ENCODE assay signal across 18 cellular contexts in genomic region chr2:58803192-58803591, GRCh38.
DNase-seq lines count a peak whose midpoint lies in the region; ATAC-seq and TF ChIP-seq lines count a peak whose summit lies in the region.
"Had no signal": no experiment of that assay in that cellular context is flagged by ENCODE, and none has a peak within 500 bp of the region (broad histone marks: within the 10 kb centered on the region; RNA-seq: fewer than 3 reads in every experiment).

No MANE protein-coding gene starts in this region.

- no peaks in the 10 kb centered on the region for H3K9me3 ChIP-seq in OCI-LY3 (ENCODE audit: insufficient read depth, low read length)
- H3K9me3 ChIP-seq: BLaER1 treated with 17β-estradiol and CSF1 and Interleukin-3, amounts not matched to agents 10 nM and 100 nM had no signal

- H4K20me1 ChIP-seq in OCI-LY3 (ENCODE audit: insufficient read depth, low read length) = no peaks in the 10 kb centered on the region
- H4K20me1 ChIP-seq: BLaER1 treated with 17β-estradiol and CSF1 and Interleukin-3, amounts not matched to agents 10 nM and 100 nM had no signal

- H3K36me3 ChIP-seq in OCI-LY3 (replicated peaks; ENCODE audit: low read depth, low read length) = no peaks in the 10 kb centered on the region
- H3K36me3 ChIP-seq: BLaER1 treated with 17β-estradiol and CSF1 and Interleukin-3, amounts not matched to agents 10 nM and 100 nM had no signal

- no peak for TF ChIP-seq CTCF in OCI-LY3 (IDR thresholded peaks at IDR 0.05; ENCODE audit: low read depth, low read length)

- no peak overlapping the region; the same call in 1 of the 2 replicates for H3K27ac ChIP-seq in OCI-LY3 (ENCODE audit: low read length)
- H3K27ac ChIP-seq: BLaER1 treated with 17β-estradiol and CSF1 and Interleukin-3, amounts not matched to agents 10 nM and 100 nM; GM23248 had no signal

- H3K4me1 ChIP-seq in OCI-LY3 (ENCODE audit: low read length) = peaks cover 16% of the 10 kb centered on the region
- H3K4me1 ChIP-seq: BLaER1 treated with 17β-estradiol and CSF1 and Interleukin-3, amounts not matched to agents 10 nM and 100 nM had no signal

- DNase-seq in dermis blood vessel endothelial cell = no peak
- no peak for DNase-seq in mesenteric fat pad (ENCODE audit: low spot score)
- no peak for DNase-seq in medulla oblongata (ENCODE audit: extremely low spot score)
- DNase-seq: CD8-positive, alpha-beta memory T cell; GM23248; HCEC 1CT; KBM-7; NCI-H1105; NCI-H2081; NCI-H2171 treated with DMSO at 0.1 percent for 48 hours; NCI-H69; T-helper 17 cell had no signal

- H3K9ac ChIP-seq in OCI-LY3 (ENCODE audit: low read length) = no peak overlapping the region
- H3K9ac ChIP-seq: BLaER1 treated with 17β-estradiol and CSF1 and Interleukin-3, amounts not matched to agents 10 nM and 100 nM; GM23248 had no signal

- H3K27me3 ChIP-seq in OCI-LY3 (ENCODE audit: low read depth, low read length) = no peaks in the 10 kb centered on the region
- H3K27me3 ChIP-seq: BLaER1 treated with 17β-estradiol and CSF1 and Interleukin-3, amounts not matched to agents 10 nM and 100 nM had no signal

- ATAC-seq in GM18868 (IDR thresholded peaks at IDR 0.05; ENCODE audit: unreplicated experiment) (peak; percentile 71), GM21390 (IDR thresholded peaks at IDR 0.05; ENCODE audit: unreplicated experiment) (peak; percentile 44), HG02885 (IDR thresholded peaks at IDR 0.05; ENCODE audit: poor library complexity, unreplicated experiment) (peak; percentile 79)
- ATAC-seq: Right ventricle myocardium inferior, T-helper 17 cell had no signal

- peak overlapping the region; percentile 14; the same call in 1 of the 2 replicates for H2AFZ ChIP-seq in OCI-LY3 (ENCODE audit: low read depth, low read length)
- H2AFZ ChIP-seq: GM23248 had no signal

- peak overlapping the region; percentile 5; the same call in 1 of the 2 replicates for H3K4me3 ChIP-seq in OCI-LY3 (ENCODE audit: low read length)
- H3K4me3 ChIP-seq: BLaER1 treated with 17β-estradiol and CSF1 and Interleukin-3, amounts not matched to agents 10 nM and 100 nM; GM23248 had no signal

- no peaks in the 10 kb centered on the region for H3K79me2 ChIP-seq in OCI-LY3 (ENCODE audit: low read length)

- peak overlapping the region; percentile 51 for H3K4me2 ChIP-seq in OCI-LY3 (ENCODE audit: low read length)
- H3K4me2 ChIP-seq: BLaER1 treated with 17β-estradiol and CSF1 and Interleukin-3, amounts not matched to agents 10 nM and 100 nM had no signal
